8 cellular contexts compared by ENCODE assay signal in genomic region chr1:207910678-207911354, GRCh38.
DNase-seq lines count a peak whose midpoint lies in the region; ATAC-seq lines count a peak whose summit lies in the region.

Gene CD34, minus strand, starts transcription at chr1:207911125. Its CDS starts 45 bp downstream, at chr1:207911080.

- no peaks in the 10 kb centered on the region for H3K36me3 Mint-ChIP-seq in activated T-cell treated with anti-CD3 and anti-CD28 coated beads, Interleukin-2, amount 50 U/mL, for 24 hours (ENCODE audit: low read depth)

- H3K27me3 Mint-ChIP-seq in activated T-cell treated with anti-CD3 and anti-CD28 coated beads, Interleukin-2, amount 50 U/mL, for 24 hours: peaks cover 67% of the 10 kb centered on the region

- peaks cover 13% of the 10 kb centered on the region for H3K4me1 Mint-ChIP-seq in activated T-cell treated with anti-CD3 and anti-CD28 coated beads, Interleukin-2, amount 50 U/mL, for 24 hours (ENCODE audit: low read depth)

- no peak within 1 kb of the TSS for H3K27ac Mint-ChIP-seq in activated T-cell treated with anti-CD3 and anti-CD28 coated beads, Interleukin-2, amount 50 U/mL, for 24 hours

- ATAC-seq in HG02938 (IDR thresholded peaks at IDR 0.05; ENCODE audit: unreplicated experiment) (no peak), HG03571 (IDR thresholded peaks at IDR 0.05; ENCODE audit: unreplicated experiment) (no peak), GM21825 (IDR thresholded peaks at IDR 0.05; ENCODE audit: unreplicated experiment) (no peak)

- no peak for DNase-seq in activated T-cell treated with anti-CD3 and anti-CD28 coated beads, Interleukin-2, amount 50 U/mL, for 24 hours
- no peak for DNase-seq in activated T-cell treated with anti-CD3 and anti-CD28 coated beads for 4 hours
- DNase-seq in astrocyte of the hippocampus (ENCODE audit: low read depth, low spot score): peak; percentile 65
- peak; percentile 46 for DNase-seq in iPS-NIHi11 (ENCODE audit: low spot score)
- peak; percentile 7 for DNase-seq in stimulated activated CD4-positive, alpha-beta T cell treated with anti-CD3 and anti-CD28 coated beads, Interleukin-1b, Interleukin-23, amount 100 ng/mL, for 48 hours

- no peaks in the 10 kb centered on the region for H3K9me3 Mint-ChIP-seq in activated T-cell treated with anti-CD3 and anti-CD28 coated beads, Interleukin-2, amount 50 U/mL, for 24 hours

- peak within 1 kb of the TSS; percentile 60 for H3K4me3 Mint-ChIP-seq in activated T-cell treated with anti-CD3 and anti-CD28 coated beads, Interleukin-2, amount 50 U/mL, for 24 hours

Comparison
In these comparisons a context has a peak if more than half of its experiments do, and no peak if none do; other contexts are left out.
1. DNase-seq: peak in astrocyte of the hippocampus (single experiment), iPS-NIHi11 (single experiment) and stimulated activated CD4-positive, alpha-beta T cell treated with anti-CD3 and anti-CD28 coated beads, Interleukin-1b, Interleukin-23, amount 100 ng/mL, for 48 hours (single experiment); none in activated T-cell treated with anti-CD3 and anti-CD28 coated beads, Interleukin-2, amount 50 U/mL, for 24 hours (single experiment) and activated T-cell treated with anti-CD3 and anti-CD28 coated beads for 4 hours (single experiment).